Comparison of ENCODE assay signal across 24 cellular contexts in genomic region chr9:29160763-29161353, GRCh38. TPM values are rescaled to one million over a fixed set of nuclear protein-coding genes. Genes with fewer than 3 reads are reported as not detected.
A peak's percentile ranks its signal among the peaks of the same experiment; 100 is the strongest.
DNase-seq lines count a peak whose midpoint lies in the region; ATAC-seq and TF ChIP-seq lines count a peak whose summit lies in the region.
"Had no signal": no experiment of that assay in that cellular context is flagged by ENCODE, and none has a peak within 500 bp of the region (broad histone marks: within the 10 kb centered on the region; RNA-seq: fewer than 3 reads in every experiment).

No MANE protein-coding gene starts in this region.

- H3K4me3 Mint-ChIP-seq in GM23338 = no peak overlapping the region
- H3K4me3 Mint-ChIP-seq: activated CD8-positive, alpha-beta memory T cell treated with anti-CD3 and anti-CD28 coated beads, Interleukin-2, amount 10 ng/mL, durations not matched to agents 7 days and 5 days; stimulated activated naive CD8-positive, alpha-beta T cell treated with anti-CD3 and anti-CD28 coated beads, Interleukin-15, amount 100 ng/mL, for 72 hours; T-helper 17 cell had no signal

- H3K79me2 ChIP-seq in GM23338 (replicated peaks; ENCODE audit: insufficient read depth) (no peaks in the 10 kb centered on the region), osteoblast (ENCODE audit: insufficient read depth, low read length) (no peaks in the 10 kb centered on the region)

- peak overlapping the region; percentile 94 for H3K27ac Mint-ChIP-seq in GM23338
- H3K27ac Mint-ChIP-seq: activated CD8-positive, alpha-beta memory T cell treated with anti-CD3 and anti-CD28 coated beads, Interleukin-2, amount 10 ng/mL, durations not matched to agents 7 days and 5 days; T-helper 17 cell had no signal

- TF ChIP-seq CTCF in GM23338 (conservative IDR thresholded peaks at IDR 0.05; ENCODE audit: low read depth in 2 of 2) (peak in 1 of 2 experiments; percentile 26; a peak in 1 of 4 replicates), osteoblast (IDR thresholded peaks at IDR 0.05; ENCODE audit: extremely low read depth, low read depth, low read length) (no peak)

- H3K27me3 ChIP-seq in GM23338 (ENCODE audit: insufficient read depth) = no peaks in the 10 kb centered on the region
- H3K27me3 ChIP-seq in osteoblast (ENCODE audit: insufficient read depth, low read length) = no peaks in the 10 kb centered on the region
- H3K27me3 ChIP-seq: ascending aorta, colonic mucosa, vagina had no signal

- H3K4me1 Mint-ChIP-seq in GM23338 = peaks cover 15% of the 10 kb centered on the region
- H3K4me1 Mint-ChIP-seq: activated CD8-positive, alpha-beta memory T cell treated with anti-CD3 and anti-CD28 coated beads, Interleukin-2, amount 10 ng/mL, durations not matched to agents 7 days and 5 days; stimulated activated naive CD8-positive, alpha-beta T cell treated with anti-CD3 and anti-CD28 coated beads, Interleukin-15, amount 100 ng/mL, for 72 hours; T-helper 17 cell had no signal

- H3K9me3 Mint-ChIP-seq in GM23338 = no peaks in the 10 kb centered on the region

- H4K20me1 ChIP-seq in GM23338 (replicated peaks; ENCODE audit: insufficient read depth) (no peaks in the 10 kb centered on the region), osteoblast (ENCODE audit: insufficient read depth, low read length) (no peaks in the 10 kb centered on the region)

- no peaks in the 10 kb centered on the region for H3K36me3 Mint-ChIP-seq in GM23338 (ENCODE audit: low read depth)
- H3K36me3 Mint-ChIP-seq: activated CD8-positive, alpha-beta memory T cell treated with anti-CD3 and anti-CD28 coated beads, Interleukin-2, amount 10 ng/mL, durations not matched to agents 7 days and 5 days had no signal

- H2AFZ ChIP-seq in GM23338 (no peak overlapping the region), osteoblast (ENCODE audit: low read length) (no peak overlapping the region)

- H3K4me2 ChIP-seq in GM23338 (no peak overlapping the region), osteoblast (ENCODE audit: insufficient read depth, low read length) (no peak overlapping the region)
- H3K4me2 ChIP-seq: KMS-11 had no signal

- H3K9me2 ChIP-seq in GM23338 (ENCODE audit: insufficient read depth) = no peaks in the 10 kb centered on the region

- H3K4me1 ChIP-seq in GM23338 (ENCODE audit: insufficient read depth) (no peaks in the 10 kb centered on the region), osteoblast (ENCODE audit: insufficient read depth, low read length) (no peaks in the 10 kb centered on the region)
- H3K4me1 ChIP-seq: ascending aorta, colonic mucosa, vagina had no signal

- H3K36me3 ChIP-seq in GM23338 (ENCODE audit: insufficient read depth) (no peaks in the 10 kb centered on the region), osteoblast (ENCODE audit: insufficient read depth, low read length) (no peaks in the 10 kb centered on the region)
- H3K36me3 ChIP-seq: ascending aorta, colonic mucosa, vagina had no signal

- DNase-seq in GM23338 (ENCODE audit: low spot score) = peak; percentile 16
- DNase-seq in NCI-H2081 (lab: John Stamatoyannopoulos, UW) = peak; percentile 84 to 95
- peak; percentile 55 to 57 for DNase-seq in SHP77 (lab: John Stamatoyannopoulos, UW)
- DNase-seq in iPS-NIHi11 (ENCODE audit: low spot score) = peak; percentile 6
- DNase-seq in SKM-1 (lab: John Stamatoyannopoulos, UW; ENCODE audit: unreplicated experiment) = no peak
- DNase-seq in osteoblast (ENCODE audit: insufficient read length, low spot score, missing footprints) = no peak
- no peak for DNase-seq in LoVo (ENCODE audit: low spot score)
- DNase-seq: activated CD4-positive, alpha-beta T cell treated with anti-CD3 and anti-CD28 coated beads, Interleukin-2, amount 50 U/mL, for 4 hours; activated CD8-positive, alpha-beta memory T cell treated with anti-CD3 and anti-CD28 coated beads, Interleukin-2, amount 10 ng/mL, durations not matched to agents 7 days and 5 days; activated T-cell treated with anti-CD3 and anti-CD28 coated beads, Interleukin-2, amount 50 U/mL, for 48 hours; colonic mucosa; effector CD8-positive, alpha-beta T cell; MM.1S; stimulated activated naive CD8-positive, alpha-beta T cell treated with anti-CD3 and anti-CD28 coated beads, Interleukin-15, amount 100 ng/mL, for 72 hours; T-helper 17 cell had no signal

- no peaks in the 10 kb centered on the region for H3F3A ChIP-seq in GM23338 (replicated peaks; ENCODE audit: low read depth)

- H3K4me3 ChIP-seq in GM23338 (no peak overlapping the region), osteoblast (ENCODE audit: insufficient read depth, low read length) (no peak overlapping the region)
- H3K4me3 ChIP-seq: ascending aorta, colonic mucosa, GM12878, SK-N-MC, vagina had no signal

- H3K9me3 ChIP-seq in osteoblast (ENCODE audit: low read depth, low read length) = peaks cover 4% of the 10 kb centered on the region
- H3K9me3 ChIP-seq: ascending aorta, colonic mucosa, vagina had no signal

- H3K27me3 Mint-ChIP-seq in GM23338 (ENCODE audit: insufficient read depth, low read depth, poor library complexity) = no peaks in the 10 kb centered on the region
- H3K27me3 Mint-ChIP-seq: activated CD8-positive, alpha-beta memory T cell treated with anti-CD3 and anti-CD28 coated beads, Interleukin-2, amount 10 ng/mL, durations not matched to agents 7 days and 5 days; stimulated activated naive CD8-positive, alpha-beta T cell treated with anti-CD3 and anti-CD28 coated beads, Interleukin-15, amount 100 ng/mL, for 72 hours; T-helper 17 cell had no signal

- no peak overlapping the region for H3K27ac ChIP-seq in GM23338 (ENCODE audit: low read depth)
- H3K27ac ChIP-seq in osteoblast (ENCODE audit: low read depth, low read length) = no peak overlapping the region
- H3K27ac ChIP-seq: ascending aorta, colonic mucosa, KMS-11, SK-N-MC, vagina had no signal

- peak; percentile 92 for ATAC-seq in GM23338
- ATAC-seq: activated CD4-positive, CD25-positive, alpha-beta regulatory T cell treated with anti-CD3 and anti-CD28 coated beads, Interleukin-2, amount 50 U/mL, for 24 hours; activated CD8-positive, alpha-beta memory T cell treated with anti-CD3 and anti-CD28 coated beads, Interleukin-2, amount 10 ng/mL, durations not matched to agents 7 days and 5 days; GM12878; left lobe of liver; right cardiac atrium; stimulated activated naive CD8-positive, alpha-beta T cell treated with anti-CD3 and anti-CD28 coated beads, Interleukin-15, amount 100 ng/mL, for 72 hours; T-helper 17 cell had no signal

TF ChIP-seq in GM23338, 12 proteins besides CTCF, POLR2A, EP300 and RAD21 (continues in another document):
- no peak for TF ChIP-seq EZH2 (IDR thresholded peaks at IDR 0.05; ENCODE audit: low read depth, unreplicated experiment)
- no peak for TF ChIP-seq STAT1 (IDR thresholded peaks at IDR 0.05; ENCODE audit: unreplicated experiment)

RNA-seq across cellular contexts. Expression of gene LINGO2, which starts 52.5 kb away (rescaled TPM):
- 1.2 and 1.7 TPM in 2 replicates for total RNA-seq in GM23338 (2014; rRNA removed; shearing (Covaris generic))
- 0.43 and 1.0 TPM in 2 replicates for polyA plus RNA-seq in GM23338 (2016; fragmentation: Nextera tagmentation; extraction: Ambion mirVana)
- total RNA-seq in osteoblast = not detected in 2 replicates
- total RNA-seq: activated CD8-positive, alpha-beta memory T cell treated with anti-CD3 and anti-CD28 coated beads, Interleukin-2, amount 10 ng/mL, durations not matched to agents 7 days and 5 days; ascending aorta; GM12878; left lobe of liver; T-helper 17 cell had no signal
- polyA plus RNA-seq: BJ, right cardiac atrium had no signal

Comparison
In these comparisons a context has a peak if more than half of its experiments do, and no peak if none do; other contexts are left out.
1. DNase-seq: peak in GM23338 (single experiment), NCI-H2081 (2 of 2), SHP77 (2 of 2) and iPS-NIHi11 (single experiment); none in SKM-1 (single experiment), osteoblast (single experiment) and LoVo (single experiment).